In the genomic region with DNA sequence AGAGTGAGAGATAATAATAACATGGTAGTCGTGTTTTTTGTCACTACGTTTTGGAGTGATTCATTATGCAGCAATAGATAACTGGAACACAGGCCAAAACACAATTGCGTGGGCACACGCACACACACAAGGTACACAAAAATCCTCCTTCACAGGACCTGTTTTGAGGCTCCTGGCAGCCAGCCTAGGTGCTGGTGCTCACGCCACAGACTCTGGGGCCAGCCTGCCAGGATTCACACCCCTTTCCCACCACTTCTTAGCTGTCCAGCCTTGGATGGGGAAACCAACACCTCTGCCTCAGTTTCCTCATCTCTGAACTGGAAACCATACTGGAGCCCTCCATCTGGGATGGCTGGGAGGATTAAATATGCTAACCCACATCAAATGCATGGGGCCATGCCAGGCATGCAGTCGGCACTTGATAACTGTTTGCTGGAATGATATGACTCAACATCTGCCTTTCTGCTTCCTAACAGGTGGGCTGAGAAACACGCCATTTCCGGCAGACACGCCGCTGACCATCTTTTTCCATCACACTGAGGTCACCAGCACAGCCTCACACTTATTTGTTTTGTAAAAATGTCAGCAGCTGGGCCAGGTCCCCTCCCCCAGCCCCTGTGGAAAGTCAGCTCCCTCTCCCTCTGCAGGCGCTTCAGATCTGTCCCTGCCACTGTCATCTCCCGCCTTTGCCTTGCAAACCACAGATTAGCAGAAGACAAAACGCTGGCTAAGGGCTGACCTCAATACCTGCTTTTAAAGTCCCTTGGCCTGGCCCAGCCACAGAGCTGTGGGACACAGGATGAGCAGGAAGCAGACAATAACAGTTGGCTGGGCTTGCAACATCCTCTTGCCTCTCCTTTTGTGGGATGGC, we compare ENCODE assay signal across 8 cellular contexts.
DNase-seq lines count a peak whose midpoint lies in the region; ATAC-seq lines count a peak whose summit lies in the region.

No MANE protein-coding gene starts in this region.

- DNase-seq in A172 (ENCODE audit: low spot score) (peak; percentile 85), NOMO-1 treated with dmso at 0.1 percent for 144 hours (lab: John Stamatoyannopoulos, UW; ENCODE audit: unreplicated experiment) (peak; percentile 25), activated T-cell treated with anti-CD3 and anti-CD28 coated beads for 4 hours (peak; percentile 70), hepatic stellate cell (ENCODE audit: low spot score) (peak; percentile 21), middle frontal gyrus (ENCODE audit: extremely low spot score, low spot score) (no peak)
- peak; percentile 53 to 55 for DNase-seq in stimulated activated CD8-positive, alpha-beta memory T cell treated with anti-CD3 and anti-CD28 coated beads, Interleukin-2, amount 100 ng/mL, for 1 hour (ENCODE audit: low read depth in 2 of 2)

- ATAC-seq in GM18873 (IDR thresholded peaks at IDR 0.05; ENCODE audit: low FRiP score, unreplicated experiment) (peak; percentile 61), HG03064 (IDR thresholded peaks at IDR 0.05; ENCODE audit: low read depth, unreplicated experiment) (peak; percentile 53)
